ENCODE assay signal across 23 cellular contexts in genomic region chr5:34507948-34508347, GRCh38.
DNase-seq lines count a peak whose midpoint lies in the region; ATAC-seq, FAIRE-seq and TF ChIP-seq lines count a peak whose summit lies in the region.
"Had no signal": no experiment of that assay in that cellular context is flagged by ENCODE, and none has a peak within 500 bp of the region (broad histone marks: within the 10 kb centered on the region; RNA-seq: fewer than 3 reads in every experiment).

No MANE protein-coding gene starts in this region.

- no peak overlapping the region for H3K4me2 ChIP-seq in PC-3 (ENCODE audit: low read length)
- H3K4me2 ChIP-seq: A549, BLaER1 had no signal

- CTCF ChIA-PET in PC-3 (lab: Charles Lee): no interaction called here

- ATAC-seq in PC-3: peak; percentile 46
- ATAC-seq: A549; CD8-positive, alpha-beta T cell had no signal

- no peaks in the 10 kb centered on the region for H3K9me3 ChIP-seq in PC-3 (ENCODE audit: low read length)
- H3K9me3 ChIP-seq in small intestine (ENCODE audit: control insufficient read depth, low read depth): no peaks in the 10 kb centered on the region

- H3K9ac ChIP-seq in PC-3 (ENCODE audit: low read length): no peak overlapping the region
- H3K9ac ChIP-seq: BLaER1, GM23248 had no signal

- POLR2A ChIA-PET in PC-3 (lab: Charles Lee; ENCODE audit: unreplicated experiment): no interaction called here

- no peaks in the 10 kb centered on the region for H3K36me3 ChIP-seq in PC-3 (ENCODE audit: low read depth, low read length)
- no peaks in the 10 kb centered on the region for H3K36me3 ChIP-seq in small intestine (ENCODE audit: control insufficient read depth in 2 of 2, insufficient read depth in 2 of 2, low read length in 2 of 2)
- H3K36me3 ChIP-seq: BLaER1, HAP-1 had no signal

- no peak for TF ChIP-seq CTCF in PC-3 (conservative IDR thresholded peaks at IDR 0.05; ENCODE audit: low read depth, low read length)
- no peak for TF ChIP-seq CTCF in epithelial cell of esophagus (IDR thresholded peaks at IDR 0.05; ENCODE audit: insufficient read depth, low read depth, low read length, missing control alignments)

- H3K27ac ChIP-seq in PC-3 (ENCODE audit: low read length): 0 out of 2 replicates have a peak overlapping the region, but pooled peaks have one; percentile 8
- no peak overlapping the region for H3K27ac ChIP-seq in small intestine (ENCODE audit: low read depth in 1 of 2, low read length in 1 of 2)
- H3K27ac ChIP-seq: 22Rv1, A549, BLaER1, GM23248, HL-60 had no signal

- H3K27me3 Mint-ChIP-seq in activated CD4-positive, alpha-beta T cell treated with anti-CD3 and anti-CD28 coated beads, Interleukin-2, amount 10 ng/mL, durations not matched to agents 24 days and 14 days: peaks cover 10% of the 10 kb centered on the region

- H3K9me2 ChIP-seq in PC-3 (replicated peaks; ENCODE audit: low read length): no peaks in the 10 kb centered on the region

- no peaks in the 10 kb centered on the region for H3F3A ChIP-seq in PC-3 (ENCODE audit: low read length, unreplicated experiment)

- no TSS peak for BruUV-seq in PC-3 (replicated peaks; lab: Mats Ljungman, UMichigan)

- DNase-seq in NOMO-1 treated with DMSO at 0.1 percent for 48 hours (lab: John Stamatoyannopoulos, UW; ENCODE audit: unreplicated experiment) (peak; percentile 19), NOMO-1 treated with dmso at 0.1 percent for 144 hours (lab: John Stamatoyannopoulos, UW; ENCODE audit: unreplicated experiment) (no peak), PC-3 (peak; percentile 40), epithelial cell of esophagus (ENCODE audit: low read depth) (peak; percentile 40), small intestine (no peak), retina (no peak)
- DNase-seq in central memory CD4-positive, alpha-beta T cell: no peak
- no peak for DNase-seq in activated CD4-positive, alpha-beta T cell treated with anti-CD3 and anti-CD28 coated beads, Interleukin-2, amount 10 ng/mL, durations not matched to agents 24 days and 14 days
- DNase-seq: Calu3; CD8-positive, alpha-beta T cell; DND-41; EL; GM23248; IMR-90 had no signal

- H3K27me3 ChIP-seq in PC-3 (ENCODE audit: low read length): no peaks in the 10 kb centered on the region
- H3K27me3 ChIP-seq in small intestine (ENCODE audit: control insufficient read depth in 2 of 2, insufficient read depth in 2 of 2, low read length in 2 of 2): no peaks in the 10 kb centered on the region
- H3K27me3 ChIP-seq: BLaER1 had no signal

- no peak for FAIRE-seq in small intestine (lab: Jason Lieb, UNC)
- FAIRE-seq: A549, G401.6, GM12891, GM19239 had no signal

- no peaks in the 10 kb centered on the region for H3K36me3 Mint-ChIP-seq in activated CD4-positive, alpha-beta T cell treated with anti-CD3 and anti-CD28 coated beads, Interleukin-2, amount 10 ng/mL, durations not matched to agents 24 days and 14 days (ENCODE audit: low read depth)
- H3K36me3 Mint-ChIP-seq: CD14-positive monocyte; CD8-positive, alpha-beta T cell had no signal

- H3K4me1 ChIP-seq in PC-3 (ENCODE audit: insufficient read depth, low read length) (0 out of 2 replicates have a peak, but pooled peaks cover 3% of the 10 kb centered on the region), small intestine (ENCODE audit: control insufficient read depth in 2 of 2, insufficient read depth in 1 of 2, low read depth in 1 of 2, low read length in 1 of 2) (no peaks in the 10 kb centered on the region)
- H3K4me1 ChIP-seq: BLaER1, HAP-1 had no signal

- no peaks in the 10 kb centered on the region for H3K4me1 Mint-ChIP-seq in activated CD4-positive, alpha-beta T cell treated with anti-CD3 and anti-CD28 coated beads, Interleukin-2, amount 10 ng/mL, durations not matched to agents 24 days and 14 days
- H3K4me1 Mint-ChIP-seq: CD14-positive monocyte had no signal

- H3K27ac Mint-ChIP-seq in activated CD4-positive, alpha-beta T cell treated with anti-CD3 and anti-CD28 coated beads, Interleukin-2, amount 10 ng/mL, durations not matched to agents 24 days and 14 days: no peak overlapping the region
- H3K27ac Mint-ChIP-seq: CD14-positive monocyte; CD8-positive, alpha-beta T cell had no signal

- no peak overlapping the region for H2AFZ ChIP-seq in PC-3 (ENCODE audit: low read length)
- H2AFZ ChIP-seq: GM23248 had no signal

- no peak overlapping the region for H3K4me3 Mint-ChIP-seq in activated CD4-positive, alpha-beta T cell treated with anti-CD3 and anti-CD28 coated beads, Interleukin-2, amount 10 ng/mL, durations not matched to agents 24 days and 14 days
- H3K4me3 Mint-ChIP-seq: CD14-positive monocyte; CD8-positive, alpha-beta T cell had no signal

- H3K79me2 ChIP-seq in PC-3 (ENCODE audit: low read length): no peaks in the 10 kb centered on the region

- H3K4me3 ChIP-seq in PC-3 (ENCODE audit: low read length) (no peak overlapping the region), epithelial cell of esophagus (ENCODE audit: low read length) (no peak overlapping the region), small intestine (ENCODE audit: low read depth in 1 of 2, low read length in 2 of 2) (no peak overlapping the region)
- H3K4me3 ChIP-seq: A549, BLaER1, GM23248, HAP-1 had no signal

- intact Hi-C loops in PC-3 (cut with micrococcal nuclease): no loop called here
- intact Hi-C loops in activated CD4-positive, alpha-beta T cell treated with anti-CD3 and anti-CD28 coated beads, Interleukin-2, amount 10 ng/mL, durations not matched to agents 24 days and 14 days (cut with micrococcal nuclease): no loop called here

- WGBS in small intestine, 3 donors: 81 to 85% (median 84%) methylated on average over 2 of the region's 2 CpGs

- no peaks in the 10 kb centered on the region for H3K9me3 Mint-ChIP-seq in activated CD4-positive, alpha-beta T cell treated with anti-CD3 and anti-CD28 coated beads, Interleukin-2, amount 10 ng/mL, durations not matched to agents 24 days and 14 days
- H3K9me3 Mint-ChIP-seq: CD8-positive, alpha-beta T cell had no signal

- no peaks in the 10 kb centered on the region for H4K20me1 ChIP-seq in PC-3 (ENCODE audit: low read length)
- H4K20me1 ChIP-seq: BLaER1 had no signal

Comparison
In these comparisons a context has a peak if more than half of its experiments do, and no peak if none do; other contexts are left out.
1. DNase-seq: peak in NOMO-1 treated with DMSO at 0.1 percent for 48 hours (single experiment), PC-3 (single experiment) and epithelial cell of esophagus (single experiment); none in NOMO-1 treated with dmso at 0.1 percent for 144 hours (single experiment), central memory CD4-positive, alpha-beta T cell (single experiment), small intestine (single experiment), activated CD4-positive, alpha-beta T cell treated with anti-CD3 and anti-CD28 coated beads, Interleukin-2, amount 10 ng/mL, durations not matched to agents 24 days and 14 days (single experiment) and retina (single experiment).